ENCODE assay signal across 18 cellular contexts in the genomic region with DNA sequence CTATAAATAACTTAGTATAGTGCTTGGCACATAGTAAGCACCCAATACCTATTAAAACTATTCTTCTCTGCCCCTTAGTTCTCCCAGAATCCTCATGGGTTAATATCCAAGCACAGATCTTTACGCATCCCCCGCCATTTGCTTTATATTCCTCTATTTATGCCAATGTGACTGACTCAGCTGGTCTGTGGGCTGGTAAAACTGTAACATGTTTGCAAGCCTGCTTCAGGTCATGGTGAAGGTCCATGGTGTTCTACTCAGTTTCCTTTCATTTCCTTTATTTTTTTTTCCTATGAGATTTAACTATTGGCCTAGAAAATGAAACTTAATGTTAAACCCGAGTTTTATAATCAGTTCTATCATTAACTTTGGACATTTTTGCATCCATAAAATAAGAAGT. TPM values are rescaled to one million over a fixed set of nuclear protein-coding genes. Genes with fewer than 3 reads are reported as not detected.
"Had no signal": no experiment of that assay in that cellular context is flagged by ENCODE, and none has a peak within 500 bp of the region (broad histone marks: within the 10 kb centered on the region; RNA-seq: fewer than 3 reads in every experiment).

No MANE protein-coding gene starts in this region.

- H3K27ac ChIP-seq: cardiac muscle cell, esophagus muscularis mucosa, gastroesophageal sphincter, prostate gland, SK-N-MC had no signal

- DNase-seq: activated B cell treated with CpG ODN at 0.5 μM for 24 hours; activated CD4-positive, alpha-beta memory T cell treated with anti-CD3 and anti-CD28 coated beads for 36 hours; activated CD4-positive, alpha-beta T cell treated with anti-CD3 and anti-CD28 coated beads for 4 hours; activated naive CD4-positive, alpha-beta T cell; activated naive CD8-positive, alpha-beta T cell treated with anti-CD3 and anti-CD28 coated beads, Interleukin-2, amount 10 ng/mL, durations not matched to agents 7 days and 5 days; activated T-cell treated with anti-CD3 and anti-CD28 coated beads for 4 hours; amygdala; left cardiac atrium; stimulated activated CD4-positive, alpha-beta T cell treated with anti-CD3 and anti-CD28 coated beads, Interleukin-4, amount 100 ng/mL, for 24 hours had no signal

- H3K27ac Mint-ChIP-seq: activated B cell treated with CpG ODN at 0.5 μM for 24 hours; activated CD4-positive, alpha-beta memory T cell treated with anti-CD3 and anti-CD28 coated beads for 36 hours; activated naive CD8-positive, alpha-beta T cell treated with anti-CD3 and anti-CD28 coated beads, Interleukin-2, amount 10 ng/mL, durations not matched to agents 7 days and 5 days; activated T-helper 17 cell treated with anti-CD3 and anti-CD28 coated beads, Interleukin-2, amount 50 U/mL, for 72 hours; stimulated activated memory B cell treated with anti-CD40 and anti-IgM and Interleukin-4, amounts not matched to agents 10 μg/mL and 1 μg/mL and 100 μg/mL, for 72 hours; T-helper 2 cell treated with Interferon-gamma antibody and Interleukin-4, amounts not matched to agents 5 μg/mL and 100 μg/mL, for 36 hours had no signal

- H3K27me3 ChIP-seq: cardiac muscle cell, esophagus muscularis mucosa, gastroesophageal sphincter had no signal

- H3K36me3 Mint-ChIP-seq: activated naive CD8-positive, alpha-beta T cell treated with anti-CD3 and anti-CD28 coated beads, Interleukin-2, amount 10 ng/mL, durations not matched to agents 7 days and 5 days; stimulated activated memory B cell treated with anti-CD40 and anti-IgM and Interleukin-4, amounts not matched to agents 10 μg/mL and 1 μg/mL and 100 μg/mL, for 72 hours had no signal

- H3K4me1 Mint-ChIP-seq: activated B cell treated with CpG ODN at 0.5 μM for 24 hours; activated T-helper 17 cell treated with anti-CD3 and anti-CD28 coated beads, Interleukin-2, amount 50 U/mL, for 72 hours; stimulated activated memory B cell treated with anti-CD40 and anti-IgM and Interleukin-4, amounts not matched to agents 10 μg/mL and 1 μg/mL and 100 μg/mL, for 72 hours had no signal

- H3K4me3 ChIP-seq: cardiac muscle cell, esophagus muscularis mucosa, gastroesophageal sphincter, prostate gland, SK-N-MC, smooth muscle cell had no signal

- H3K4me1 ChIP-seq: prostate gland had no signal

- H3K27me3 Mint-ChIP-seq: activated CD4-positive, alpha-beta memory T cell treated with anti-CD3 and anti-CD28 coated beads for 36 hours; activated T-helper 17 cell treated with anti-CD3 and anti-CD28 coated beads, Interleukin-2, amount 50 U/mL, for 72 hours had no signal

- H3K4me3 Mint-ChIP-seq: activated B cell treated with CpG ODN at 0.5 μM for 24 hours; activated CD4-positive, alpha-beta memory T cell treated with anti-CD3 and anti-CD28 coated beads for 36 hours; activated naive CD8-positive, alpha-beta T cell treated with anti-CD3 and anti-CD28 coated beads, Interleukin-2, amount 10 ng/mL, durations not matched to agents 7 days and 5 days; activated T-helper 17 cell treated with anti-CD3 and anti-CD28 coated beads, Interleukin-2, amount 50 U/mL, for 72 hours; stimulated activated memory B cell treated with anti-CD40 and anti-IgM and Interleukin-4, amounts not matched to agents 10 μg/mL and 1 μg/mL and 100 μg/mL, for 72 hours; T-helper 2 cell treated with Interferon-gamma antibody and Interleukin-4, amounts not matched to agents 5 μg/mL and 100 μg/mL, for 36 hours had no signal

- H3K9me3 ChIP-seq: esophagus muscularis mucosa, gastroesophageal sphincter, prostate gland had no signal

- H3K9me3 Mint-ChIP-seq: activated B cell treated with CpG ODN at 0.5 μM for 24 hours; T-helper 2 cell treated with Interferon-gamma antibody and Interleukin-4, amounts not matched to agents 5 μg/mL and 100 μg/mL, for 36 hours had no signal

- H3K36me3 ChIP-seq: cardiac muscle cell, esophagus muscularis mucosa, gastroesophageal sphincter, prostate gland had no signal

RNA-seq across cellular contexts. Expression of a gene that starts 47.0 kb away (rescaled TPM):
- total RNA-seq: activated B cell treated with CpG ODN at 0.5 μM for 24 hours had no signal
